In the genomic region with DNA sequence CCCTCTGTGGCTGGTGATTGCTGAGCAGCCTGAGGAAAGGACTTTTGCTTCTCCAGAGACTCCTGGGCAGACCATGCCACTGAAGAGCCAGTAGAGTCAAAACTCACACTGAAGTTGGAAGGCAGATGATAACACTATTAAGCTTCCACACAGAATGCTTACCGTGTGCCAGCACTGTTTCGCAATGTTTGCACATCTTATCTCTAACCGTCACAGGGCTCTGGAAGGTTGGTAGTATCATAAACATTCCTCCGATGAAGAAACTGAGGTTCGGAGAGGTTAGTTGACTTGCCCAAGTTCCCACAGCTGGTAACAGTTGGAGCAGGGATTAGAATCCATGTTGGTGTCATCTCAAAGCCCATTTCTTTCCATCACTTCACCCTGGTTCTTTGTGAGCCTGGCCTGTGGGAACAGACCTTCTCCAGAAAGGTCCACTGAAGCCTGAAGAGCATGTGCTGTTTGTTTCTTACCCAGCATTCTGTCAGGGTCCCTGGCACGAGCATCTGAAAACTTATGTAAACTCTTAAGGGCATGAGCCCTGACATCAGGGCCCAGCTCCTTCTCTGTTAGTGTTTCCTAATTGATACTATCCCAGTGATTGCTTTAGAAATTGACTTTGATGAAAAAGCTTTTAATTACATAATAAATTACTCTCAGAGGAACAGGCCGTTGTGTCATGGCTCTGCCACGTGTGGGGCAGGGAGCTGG, we compare ENCODE assay signal across 15 cellular contexts.
A peak's percentile ranks its signal among the peaks of the same experiment; 100 is the strongest.
DNase-seq lines count a peak whose midpoint lies in the region; ATAC-seq, FAIRE-seq and TF ChIP-seq lines count a peak whose summit lies in the region.
"Had no signal": no experiment of that assay in that cellular context is flagged by ENCODE, and none has a peak within 500 bp of the region (broad histone marks: within the 10 kb centered on the region; RNA-seq: fewer than 3 reads in every experiment).

No MANE protein-coding gene starts in this region.

- in situ Hi-C loops in IMR-90 (cut with MboI; ENCODE audit: low sequenced_read_pairs): loop anchor here (10.0 kb wide), 1 partner anchor 193 kb away; no protein-coding TSS in a partner anchor
- in situ Hi-C loops in GM13977 (cut with MboI; ENCODE audit: low pct_unique_long_range_greater_than_20kb, low sequenced_read_pairs, unreplicated experiment): loop anchor here (25.0 kb wide), 1 partner anchor 216 kb away; a partner anchor contains a TSS

- peak overlapping the region; percentile 69; the same call in 1 of the 3 replicates for H2BK15ac ChIP-seq in IMR-90 (ENCODE audit: low read depth, low read length)

- peak overlapping the region; percentile 43 for H2BK20ac ChIP-seq in IMR-90 (ENCODE audit: low read depth, low read length)

- peak overlapping the region; percentile 6; the same call in 1 of the 2 replicates for H4K5ac ChIP-seq in IMR-90 (ENCODE audit: low read depth, low read length)

- H3K4ac ChIP-seq in IMR-90 (ENCODE audit: low read depth, low read length): peak overlapping the region; percentile 78

- no peak for TF ChIP-seq POLR2A in IMR-90 (IDR thresholded peaks at IDR 0.05; ENCODE audit: low read depth, low read length)

- H4K20me1 ChIP-seq in IMR-90 (ENCODE audit: insufficient read depth, low read length) (no peaks in the 10 kb centered on the region), astrocyte (ENCODE audit: insufficient read depth, low read length) (no peaks in the 10 kb centered on the region)

- H2AK9ac ChIP-seq in IMR-90 (replicated peaks; ENCODE audit: low read depth, low read length, poor library complexity): peak overlapping the region; percentile 11

- peak overlapping the region; percentile 17; the same call in 1 of the 2 replicates for H3K56ac ChIP-seq in IMR-90 (ENCODE audit: extremely low read depth, insufficient read depth, low read length)

- dilution Hi-C loops in IMR-90 (cut with HindIII; ENCODE audit: low sequenced_read_pairs, unreplicated experiment): no loop called here

- no peak for TF ChIP-seq CTCF in IMR-90 (conservative IDR thresholded peaks at IDR 0.05; ENCODE audit: low read depth, low read length)
- no peak for TF ChIP-seq CTCF in astrocyte (IDR thresholded peaks at IDR 0.05; ENCODE audit: insufficient read depth, low read depth, low read length)
- no peak for TF ChIP-seq CTCF in GM13977 (IDR thresholded peaks at IDR 0.05; ENCODE audit: extremely low read depth, insufficient read depth, missing control alignments)

- intact Hi-C loops in IMR-90 (cut with micrococcal nuclease) (no loop called here), left colon (cut with DNase I, micrococcal nuclease) (no loop called here)

- H3K4me1 Mint-ChIP-seq in astrocyte (ENCODE audit: low read depth, unreplicated experiment): peaks cover 30% of the 10 kb centered on the region
- H3K4me1 Mint-ChIP-seq: central memory CD8-positive, alpha-beta T cell; T-cell had no signal

- no peak overlapping the region for H3K4me3 Mint-ChIP-seq in astrocyte (ENCODE audit: unreplicated experiment)
- H3K4me3 Mint-ChIP-seq: central memory CD8-positive, alpha-beta T cell; naive thymus-derived CD8-positive, alpha-beta T cell; T-cell had no signal

- H3K9me3 ChIP-seq in IMR-90 (ENCODE audit: control insufficient read depth, insufficient read depth, low read length) (no peaks in the 10 kb centered on the region), astrocyte (ENCODE audit: insufficient read depth, low read depth, low read length) (no peaks in the 10 kb centered on the region), subcutaneous abdominal adipose tissue (ENCODE audit: control insufficient read depth in 5 of 5, low read length in 5 of 5) (no peaks in the 10 kb centered on the region)
- H3K9me3 ChIP-seq: spleen, thoracic aorta had no signal

- peak overlapping the region; percentile 75 for H2BK120ac ChIP-seq in IMR-90 (ENCODE audit: low read depth, low read length)

- peaks cover 47% of the 10 kb centered on the region for H3K9me1 ChIP-seq in IMR-90 (ENCODE audit: insufficient read depth, low read length)

- no peak overlapping the region for H3K4me3 ChIP-seq in IMR-90 (ENCODE audit: insufficient read depth, low read depth, low read length)
- no peak overlapping the region for H3K4me3 ChIP-seq in astrocyte (ENCODE audit: insufficient read depth, low read depth, low read length)
- H3K4me3 ChIP-seq in subcutaneous abdominal adipose tissue (ENCODE audit: low read depth in 1 of 5, low read length in 5 of 5): no peak overlapping the region
- H3K4me3 ChIP-seq: spleen, thoracic aorta had no signal

- H3K14ac ChIP-seq in IMR-90 (replicated peaks; ENCODE audit: low read depth, low read length): peak overlapping the region; percentile 39; the same call in 1 of the 2 replicates

- H3K18ac ChIP-seq in IMR-90 (ENCODE audit: low read depth, low read length): peak overlapping the region; percentile 41; the same call in 1 of the 2 replicates

- H3K79me1 ChIP-seq in IMR-90 (ENCODE audit: low read depth in 1 of 2, low read length in 2 of 2): no peaks in the 10 kb centered on the region

- H3K27ac Mint-ChIP-seq in astrocyte (ENCODE audit: unreplicated experiment): peak overlapping the region; percentile 60
- H3K27ac Mint-ChIP-seq: naive thymus-derived CD8-positive, alpha-beta T cell; T-cell had no signal

- H3K36me3 ChIP-seq in IMR-90 (ENCODE audit: control insufficient read depth, insufficient read depth, low read length): no peaks in the 10 kb centered on the region
- no peaks in the 10 kb centered on the region for H3K36me3 ChIP-seq in astrocyte (ENCODE audit: insufficient read depth, low read length)
- H3K36me3 ChIP-seq in subcutaneous abdominal adipose tissue (ENCODE audit: control insufficient read depth in 5 of 5, insufficient read depth in 5 of 5, low read length in 5 of 5): no peaks in the 10 kb centered on the region
- H3K36me3 ChIP-seq: spleen, thoracic aorta had no signal

- WGBS in IMR-90 (ENCODE audit: extremely low coverage in 2 of 2, insufficient read length in 1 of 2), 2 experiments: no CpG with 5 or more reads among the region's 8 CpGs

- no peak for TF ChIP-seq RAD21 in IMR-90 (IDR thresholded peaks at IDR 0.05; ENCODE audit: low read length)

- peak overlapping the region; percentile 55 for H2AK5ac ChIP-seq in IMR-90 (ENCODE audit: low read depth, low read length)

- H3K79me2 ChIP-seq in astrocyte (ENCODE audit: insufficient read depth, low read length): no peaks in the 10 kb centered on the region

- no peak overlapping the region; the same call in 1 of the 2 replicates for H3K23ac ChIP-seq in IMR-90 (ENCODE audit: low read depth, low read length)

- peak overlapping the region; percentile 42 for H2BK5ac ChIP-seq in IMR-90 (ENCODE audit: low read depth, low read length, poor library complexity, severe bottlenecking)

- H3K4me1 ChIP-seq in IMR-90 (ENCODE audit: control insufficient read depth, insufficient read depth, low read length): peaks cover 31% of the 10 kb centered on the region
- H3K4me1 ChIP-seq in astrocyte (ENCODE audit: insufficient read depth, low read length): peaks cover 16% of the 10 kb centered on the region
- H3K4me1 ChIP-seq in subcutaneous abdominal adipose tissue (ENCODE audit: control insufficient read depth in 5 of 5, insufficient read depth in 5 of 5, low read length in 5 of 5): peaks cover 0 to 23% (median 9%) of the 10 kb centered on the region in 5 donors

- CTCF ChIA-PET in IMR-90 (lab: Yijun Ruan, JAX): interaction anchor here (2.7 kb wide), 1 partner anchor 9 kb away, joined by 11 read pairs; no protein-coding TSS in a partner anchor

- H2AFZ ChIP-seq in IMR-90 (replicated peaks; ENCODE audit: low read length, poor library complexity) (peak overlapping the region; percentile 47), astrocyte (ENCODE audit: low read depth, low read length) (no peak overlapping the region)

- peak overlapping the region; percentile 77; the same call in 1 of the 2 replicates for H4K91ac ChIP-seq in IMR-90 (ENCODE audit: insufficient read depth, low read depth, low read length)

- H3K27ac ChIP-seq in IMR-90 (ENCODE audit: insufficient read depth, low read length) (peak overlapping the region; percentile 13; the same call in 1 of the 2 replicates), astrocyte (ENCODE audit: low read depth, low read length) (no peak overlapping the region), subcutaneous abdominal adipose tissue (ENCODE audit: low read depth, low read length) (peak overlapping the region; percentile 60)
- H3K27ac ChIP-seq: thoracic aorta had no signal

- peak overlapping the region in 1 of 2 experiments; percentile 24; a peak in 1 of 4 replicates for H4K8ac ChIP-seq in IMR-90 (ENCODE audit: low read depth in 2 of 2, low read length in 2 of 2)

- FAIRE-seq in astrocyte (lab: Jason Lieb, UNC): no peak

- DNase-seq in IMR-90 (peak; percentile 73), astrocyte (ENCODE audit: low read depth) (peak; percentile 22), left colon (peak; percentile 65 to 79), GM13977 (ENCODE audit: low spot score) (no peak), T-helper 9 cell (no peak), GOT3 (lab: John Stamatoyannopoulos, UW) (no peak)
- DNase-seq: activated CD4-positive, alpha-beta T cell treated with anti-CD3 and anti-CD28 coated beads, Interleukin-2, amount 50 U/mL, for 48 hours; activated gamma-delta T cell treated with Interleukin-2 at 50 U/mL for 16 hours; COR-L47; naive thymus-derived CD8-positive, alpha-beta T cell; spleen; T-cell had no signal

- peaks cover 3% of the 10 kb centered on the region for H3K27me3 Mint-ChIP-seq in astrocyte (ENCODE audit: low read depth, unreplicated experiment)
- H3K27me3 Mint-ChIP-seq: central memory CD8-positive, alpha-beta T cell; naive thymus-derived CD8-positive, alpha-beta T cell had no signal

- ATAC-seq in IMR-90 (ENCODE audit: low read depth): peak; percentile 8
- peak; percentile 84 for ATAC-seq in left colon
- ATAC-seq: naive thymus-derived CD8-positive, alpha-beta T cell; T-cell had no signal

- no peak overlapping the region for H3K9ac ChIP-seq in IMR-90 (ENCODE audit: low read depth, low read length)
- H3K9ac ChIP-seq in astrocyte (ENCODE audit: low read length): no peak overlapping the region
- H3K9ac ChIP-seq in subcutaneous abdominal adipose tissue (ENCODE audit: low read length in 5 of 5): peak overlapping the region in 1 of 5 donors; percentile 11

- peaks cover 3% of the 10 kb centered on the region; the same call in 1 of the 2 replicates for H3K27me3 ChIP-seq in IMR-90 (ENCODE audit: control insufficient read depth, insufficient read depth, low read length)
- no peaks in the 10 kb centered on the region for H3K27me3 ChIP-seq in astrocyte (ENCODE audit: insufficient read depth, low read length)
- H3K27me3 ChIP-seq in subcutaneous abdominal adipose tissue (ENCODE audit: control insufficient read depth in 5 of 5, insufficient read depth in 4 of 5, low read length in 5 of 5): no peaks in the 10 kb centered on the region
- H3K27me3 ChIP-seq: spleen had no signal

- H3K9me3 Mint-ChIP-seq in astrocyte (ENCODE audit: unreplicated experiment): no peaks in the 10 kb centered on the region
- H3K9me3 Mint-ChIP-seq: central memory CD8-positive, alpha-beta T cell; naive thymus-derived CD8-positive, alpha-beta T cell; T-cell had no signal

- H3K36me3 Mint-ChIP-seq in astrocyte (ENCODE audit: low read depth, unreplicated experiment): no peaks in the 10 kb centered on the region
- H3K36me3 Mint-ChIP-seq: naive thymus-derived CD8-positive, alpha-beta T cell; T-cell had no signal

- POLR2A ChIA-PET in IMR-90 (lab: Charles Lee; ENCODE audit: unreplicated experiment): no interaction called here

- no TSS peak for BruUV-seq in IMR-90 (replicated peaks; lab: Mats Ljungman, UMichigan)

- no peak overlapping the region for H3K4me2 ChIP-seq in IMR-90 (ENCODE audit: low read depth, low read length)
- no peak overlapping the region for H3K4me2 ChIP-seq in astrocyte (ENCODE audit: low read length)

Comparison
In these comparisons a context has a peak if more than half of its experiments do, and no peak if none do; other contexts are left out.
1. DNase-seq: peak in IMR-90 (single experiment), astrocyte (single experiment) and left colon (2 of 2); none in GM13977 (single experiment), T-helper 9 cell (single experiment) and GOT3 (single experiment).